In the genomic region with DNA sequence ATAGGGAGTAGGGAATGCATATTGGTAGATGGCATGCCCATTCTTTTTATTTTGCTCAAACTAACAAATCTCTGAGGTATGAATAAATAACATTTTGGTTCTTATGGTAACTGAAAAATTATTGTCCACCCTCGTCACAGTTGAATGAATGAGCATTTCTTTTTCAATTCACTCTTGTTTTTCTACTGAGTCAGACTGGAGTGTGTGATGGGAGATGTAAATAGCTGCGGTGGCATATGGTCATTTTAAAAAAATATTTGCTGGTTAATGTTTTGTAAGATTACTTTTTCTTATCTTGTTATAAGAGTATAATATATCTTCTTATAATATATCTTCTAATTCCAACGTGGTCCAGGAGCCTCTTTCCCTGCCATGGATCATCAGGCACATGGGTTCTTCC, we compare ENCODE assay signal across 25 cellular contexts.
"Had no signal": no experiment of that assay in that cellular context is flagged by ENCODE, and none has a peak within 500 bp of the region (broad histone marks: within the 10 kb centered on the region; RNA-seq: fewer than 3 reads in every experiment).

No MANE protein-coding gene starts in this region.

- DNase-seq: islet precursor cell; left colon; left lung; lower lobe of right lung; mammary epithelial cell; mesendoderm; naive B cell; natural killer cell; nephron progenitor cell; occipital lobe; psoas muscle; right lobe of liver; stimulated activated CD4-positive, alpha-beta T cell treated with anti-CD3 and anti-CD28 coated beads, Interleukin-1b, Interleukin-23, amount 100 ng/mL, for 48 hours; stimulated activated CD4-positive, alpha-beta T cell treated with anti-CD3 and anti-CD28 coated beads, Interleukin-2, amount 100 ng/mL, for 48 hours; stimulated activated CD4-positive, alpha-beta T cell treated with anti-CD3 and anti-CD28 coated beads, Interleukin-4, amount 100 ng/mL, for 4 hours; stimulated activated CD8-positive, alpha-beta memory T cell treated with anti-CD3 and anti-CD28 coated beads, Interleukin-4, amount 100 ng/mL, for 48 hours; stimulated activated naive CD4-positive, alpha-beta T cell treated with Interleukin-2 at 50 U/mL for 16 hours; stimulated activated naive CD8-positive, alpha-beta T cell treated with anti-CD3 and anti-CD28 coated beads, Interleukin-15, amount 100 ng/mL, for 72 hours; substantia nigra; transverse colon; upper lobe of left lung had no signal

- H3K9me3 Mint-ChIP-seq: mesothelial cell of epicardium; nephron progenitor cell; neural progenitor cell; stimulated activated memory B cell treated with anti-CD40 and anti-IgM and Interleukin-4, amounts not matched to agents 10 μg/mL and 1 μg/mL and 100 μg/mL, for 72 hours had no signal

- H3K27me3 Mint-ChIP-seq: stimulated activated memory B cell treated with anti-CD40 and anti-IgM and Interleukin-4, amounts not matched to agents 10 μg/mL and 1 μg/mL and 100 μg/mL, for 72 hours; stimulated activated naive CD8-positive, alpha-beta T cell treated with anti-CD3 and anti-CD28 coated beads, Interleukin-15, amount 100 ng/mL, for 72 hours had no signal

- FAIRE-seq: urothelium cell line had no signal

- H3K4me1 Mint-ChIP-seq: mesothelial cell of epicardium; naive B cell; nephron progenitor cell; neural progenitor cell; stimulated activated memory B cell treated with anti-CD40 and anti-IgM and Interleukin-4, amounts not matched to agents 10 μg/mL and 1 μg/mL and 100 μg/mL, for 72 hours; stimulated activated naive CD8-positive, alpha-beta T cell treated with anti-CD3 and anti-CD28 coated beads, Interleukin-15, amount 100 ng/mL, for 72 hours had no signal

- H3K36me3 Mint-ChIP-seq: mesothelial cell of epicardium; naive B cell; natural killer cell; neural progenitor cell; stimulated activated memory B cell treated with anti-CD40 and anti-IgM and Interleukin-4, amounts not matched to agents 10 μg/mL and 1 μg/mL and 100 μg/mL, for 72 hours had no signal

- H3K4me3 Mint-ChIP-seq: mesothelial cell of epicardium; naive B cell; natural killer cell; nephron progenitor cell; neural progenitor cell; stimulated activated memory B cell treated with anti-CD40 and anti-IgM and Interleukin-4, amounts not matched to agents 10 μg/mL and 1 μg/mL and 100 μg/mL, for 72 hours; stimulated activated naive CD8-positive, alpha-beta T cell treated with anti-CD3 and anti-CD28 coated beads, Interleukin-15, amount 100 ng/mL, for 72 hours had no signal

- H3K27ac Mint-ChIP-seq: mesothelial cell of epicardium; natural killer cell; nephron progenitor cell; neural progenitor cell; stimulated activated memory B cell treated with anti-CD40 and anti-IgM and Interleukin-4, amounts not matched to agents 10 μg/mL and 1 μg/mL and 100 μg/mL, for 72 hours; stimulated activated naive CD8-positive, alpha-beta T cell treated with anti-CD3 and anti-CD28 coated beads, Interleukin-15, amount 100 ng/mL, for 72 hours had no signal
